ENCODE assay signal across 19 cellular contexts in genomic region chr14:23486116-23486515, GRCh38. TPM values are rescaled to one million over a fixed set of nuclear protein-coding genes. Genes with fewer than 3 reads are reported as not detected.
DNase-seq lines count a peak whose midpoint lies in the region; ATAC-seq lines count a peak whose summit lies in the region.
"Had no signal": no experiment of that assay in that cellular context is flagged by ENCODE, and none has a peak within 500 bp of the region (broad histone marks: within the 10 kb centered on the region; RNA-seq: fewer than 3 reads in every experiment).

No MANE protein-coding gene starts in this region.

- no peaks in the 10 kb centered on the region for H3K9me3 ChIP-seq in iPS-18a (ENCODE audit: control insufficient read depth, low read depth, low read length)

- peak overlapping the region; percentile 6 for H3K27ac Mint-ChIP-seq in activated T-cell treated with anti-CD3 and anti-CD28 coated beads, Interleukin-2, amount 50 U/mL, for 24 hours
- no peak overlapping the region for H3K27ac Mint-ChIP-seq in activated T-cell treated with anti-CD3 and anti-CD28 coated beads, Interleukin-2, amount 50 U/mL, for 72 hours
- peak overlapping the region; percentile 5 for H3K27ac Mint-ChIP-seq in central memory CD8-positive, alpha-beta T cell (ENCODE audit: low read depth)

- peaks cover 69% of the 10 kb centered on the region for H3K36me3 Mint-ChIP-seq in activated T-cell treated with anti-CD3 and anti-CD28 coated beads, Interleukin-2, amount 50 U/mL, for 24 hours (ENCODE audit: low read depth)
- H3K36me3 Mint-ChIP-seq in activated T-cell treated with anti-CD3 and anti-CD28 coated beads, Interleukin-2, amount 50 U/mL, for 72 hours (ENCODE audit: insufficient read depth in 2 of 2), result no peaks in the 10 kb centered on the region
- H3K36me3 Mint-ChIP-seq in central memory CD8-positive, alpha-beta T cell (ENCODE audit: insufficient read depth), result peaks cover 8% of the 10 kb centered on the region

- H3K27me3 ChIP-seq in iPS-18a (ENCODE audit: control insufficient read depth, insufficient read depth, low read length), result no peaks in the 10 kb centered on the region

- no peaks in the 10 kb centered on the region for H3K27me3 Mint-ChIP-seq in activated T-cell treated with anti-CD3 and anti-CD28 coated beads, Interleukin-2, amount 50 U/mL, for 24 hours
- no peaks in the 10 kb centered on the region for H3K27me3 Mint-ChIP-seq in activated T-cell treated with anti-CD3 and anti-CD28 coated beads, Interleukin-2, amount 50 U/mL, for 72 hours (ENCODE audit: low read depth)
- H3K27me3 Mint-ChIP-seq in central memory CD8-positive, alpha-beta T cell, result no peaks in the 10 kb centered on the region

- no peaks in the 10 kb centered on the region for H3K4me1 Mint-ChIP-seq in activated T-cell treated with anti-CD3 and anti-CD28 coated beads, Interleukin-2, amount 50 U/mL, for 24 hours (ENCODE audit: low read depth)
- no peaks in the 10 kb centered on the region for H3K4me1 Mint-ChIP-seq in activated T-cell treated with anti-CD3 and anti-CD28 coated beads, Interleukin-2, amount 50 U/mL, for 72 hours (ENCODE audit: low read depth)
- peaks cover 6% of the 10 kb centered on the region for H3K4me1 Mint-ChIP-seq in central memory CD8-positive, alpha-beta T cell

- DNase-seq in activated T-cell treated with anti-CD3 and anti-CD28 coated beads, Interleukin-2, amount 50 U/mL, for 24 hours, result no peak
- no peak for DNase-seq in activated T-cell treated with anti-CD3 and anti-CD28 coated beads, Interleukin-2, amount 50 U/mL, for 72 hours
- no peak for DNase-seq in central memory CD8-positive, alpha-beta T cell (ENCODE audit: low spot score in 2 of 2)
- DNase-seq in GM03348 (ENCODE audit: low spot score) (no peak), DMS53 treated with DMSO at 0.1 percent for 48 hours (lab: John Stamatoyannopoulos, UW; ENCODE audit: unreplicated experiment) (no peak), COLO668 (lab: John Stamatoyannopoulos, UW; ENCODE audit: unreplicated experiment) (no peak)
- DNase-seq in activated T-cell treated with anti-CD3 and anti-CD28 coated beads, Interleukin-2, amount 50 U/mL, for 1 hour, result no peak
- DNase-seq: 8988T, DMS 273 treated with DMSO at 0.1 percent for 48 hours, H7, IMR-90, Karpas-422, MM.1S, NCI-H1105, NCI-H187, NCI-H69, SHP77 had no signal

- H3K4me3 ChIP-seq in iPS-18a (ENCODE audit: low read length), result no peak overlapping the region

- peaks cover 53% of the 10 kb centered on the region for H3K4me1 ChIP-seq in iPS-18a (ENCODE audit: control insufficient read depth, low read depth, low read length)

- no peaks in the 10 kb centered on the region for H3K36me3 ChIP-seq in iPS-18a (ENCODE audit: control insufficient read depth, low read depth, low read length)

- peak overlapping the region; percentile 1 for H3K9ac ChIP-seq in iPS-18a (ENCODE audit: low read length)

- no peak for ATAC-seq in activated T-cell treated with anti-CD3 and anti-CD28 coated beads, Interleukin-2, amount 50 U/mL, for 72 hours (replicated peaks in 1 of 2)
- ATAC-seq in central memory CD8-positive, alpha-beta T cell (replicated peaks; ENCODE audit: extremely low read depth, poor library complexity, severe bottlenecking), result no peak

- peak overlapping the region; percentile 7 for H3K27ac ChIP-seq in iPS-18a (ENCODE audit: low read length)

- H3K4me3 Mint-ChIP-seq in activated T-cell treated with anti-CD3 and anti-CD28 coated beads, Interleukin-2, amount 50 U/mL, for 24 hours, result no peak overlapping the region
- H3K4me3 Mint-ChIP-seq in activated T-cell treated with anti-CD3 and anti-CD28 coated beads, Interleukin-2, amount 50 U/mL, for 72 hours, result no peak overlapping the region
- no peak overlapping the region for H3K4me3 Mint-ChIP-seq in central memory CD8-positive, alpha-beta T cell

- no peaks in the 10 kb centered on the region for H3K9me3 Mint-ChIP-seq in activated T-cell treated with anti-CD3 and anti-CD28 coated beads, Interleukin-2, amount 50 U/mL, for 24 hours
- no peaks in the 10 kb centered on the region for H3K9me3 Mint-ChIP-seq in activated T-cell treated with anti-CD3 and anti-CD28 coated beads, Interleukin-2, amount 50 U/mL, for 72 hours
- H3K9me3 Mint-ChIP-seq in central memory CD8-positive, alpha-beta T cell, result no peaks in the 10 kb centered on the region

RNA-seq across cellular contexts. Expression of gene NGDN, which starts 16.6 kb away (rescaled TPM):
- total RNA-seq in activated T-cell treated with anti-CD3 and anti-CD28 coated beads, Interleukin-2, amount 50 U/mL, for 72 hours, result 10 to 100 TPM; 71.0 to 77.6 TPM

RNA-seq across cellular contexts. Expression of gene MYH7, which starts 50.7 kb away (rescaled TPM):
- total RNA-seq in activated T-cell treated with anti-CD3 and anti-CD28 coated beads, Interleukin-2, amount 50 U/mL, for 72 hours, result under 1 TPM; 0.05 to 0.56 TPM
- total RNA-seq: Daoy, H7, IMR-90 had no signal
